8 cellular contexts compared by ENCODE assay signal in genomic region chr5:132488590-132488989, GRCh38. TPM values are rescaled to one million over a fixed set of nuclear protein-coding genes. Genes with fewer than 3 reads are reported as not detected.
A peak's percentile ranks its signal among the peaks of the same experiment; 100 is the strongest.
DNase-seq lines count a peak whose midpoint lies in the region; ATAC-seq and TF ChIP-seq lines count a peak whose summit lies in the region.

No MANE protein-coding gene starts in this region.

- no peak for TF ChIP-seq CTCF in DOHH2 (IDR thresholded peaks at IDR 0.05; ENCODE audit: low read depth, low read length, poor library complexity, severe bottlenecking)
- TF ChIP-seq CTCF in OCI-LY7 (conservative IDR thresholded peaks at IDR 0.05; ENCODE audit: low read length): no peak
- TF ChIP-seq CTCF in esophagus muscularis mucosa (IDR thresholded peaks at IDR 0.05): no peak
- TF ChIP-seq CTCF in gastrocnemius medialis (IDR thresholded peaks at IDR 0.05 in 4 of 5, conservative IDR thresholded peaks at IDR 0.05 in 1 of 5): no peak

- peaks cover 17% of the 10 kb centered on the region for H3F3A ChIP-seq in DOHH2 (ENCODE audit: control insufficient read depth, insufficient read depth)

- ATAC-seq in gastrocnemius medialis: no peak

- H3K27me3 ChIP-seq in DOHH2 (ENCODE audit: control insufficient read depth, low read length) (peaks cover 27% of the 10 kb centered on the region), esophagus muscularis mucosa (no peaks in the 10 kb centered on the region), gastrocnemius medialis (no peaks in the 10 kb centered on the region)

- intact Hi-C loops in OCI-LY7 (cut with micrococcal nuclease; ENCODE audit: unreplicated experiment) (no loop called here), esophagus muscularis mucosa (cut with DNase I) (loop anchor here (2.0 kb wide), 1 partner anchor 68 kb away; no protein-coding TSS in a partner anchor), gastrocnemius medialis (cut with DNase I; ENCODE audit: low total_unique reads) (no loop called here)

- CTCF ChIA-PET in OCI-LY7 (lab: Charles Lee; ENCODE audit: unreplicated experiment): interaction anchor here (0.6 to 1.7 kb wide), 5 partner anchors 8 to 174 kb away, joined by 3 to 6 read pairs (median 4); no protein-coding TSS in a partner anchor

- H3K79me2 ChIP-seq in DOHH2 (ENCODE audit: control insufficient read depth, low read length) (peaks cover 16% of the 10 kb centered on the region), OCI-LY7 (ENCODE audit: insufficient read depth, low read depth, low read length) (peaks cover 33% of the 10 kb centered on the region)

- 51% methylated on average over 2 of the region's 2 CpGs for WGBS in esophagus muscularis mucosa

- H3K4me2 ChIP-seq in DOHH2 (ENCODE audit: low read length) (peak overlapping the region; percentile 95), OCI-LY7 (ENCODE audit: low read length) (peak overlapping the region; percentile 79)

- H3K36me3 ChIP-seq in DOHH2 (ENCODE audit: control insufficient read depth, low read length) (peaks cover 38% of the 10 kb centered on the region), OCI-LY7 (ENCODE audit: insufficient read depth, low read length) (peaks cover 52% of the 10 kb centered on the region), esophagus muscularis mucosa (peaks cover 35 to 53% (median 48%) of the 10 kb centered on the region in 4 donors), gastrocnemius medialis (peaks cover 0 to 30% of the 10 kb centered on the region in 2 donors)

- no TSS peak for BruUV-seq in OCI-LY7 (replicated peaks; lab: Mats Ljungman, UMichigan)

- H3K4me1 ChIP-seq in DOHH2 (ENCODE audit: control insufficient read depth, low read length) (peaks cover 41% of the 10 kb centered on the region), OCI-LY7 (ENCODE audit: insufficient read depth, low read length, poor library complexity, severe bottlenecking) (peaks cover 38% of the 10 kb centered on the region), esophagus muscularis mucosa (peaks cover 48 to 75% (median 64%) of the 10 kb centered on the region in 4 donors), gastrocnemius medialis (peaks cover 28 to 31% of the 10 kb centered on the region in 2 donors)

- H3K9me2 ChIP-seq in DOHH2 (replicated peaks; ENCODE audit: control insufficient read depth, low read length) (no peaks in the 10 kb centered on the region), OCI-LY7 (ENCODE audit: insufficient read depth, low read length) (no peaks in the 10 kb centered on the region)

- no peak for TF ChIP-seq EP300 in esophagus muscularis mucosa (IDR thresholded peaks at IDR 0.05)

- peak overlapping the region; percentile 89 for H3K4me3 ChIP-seq in DOHH2 (ENCODE audit: low read length)
- peak overlapping the region; percentile 91 for H3K4me3 ChIP-seq in OCI-LY7 (ENCODE audit: low read depth, low read length, poor library complexity, severe bottlenecking)
- H3K4me3 ChIP-seq in esophagus muscularis mucosa: peak overlapping the region; percentile 84 to 93 (median 90)
- peak overlapping the region; percentile 70 to 90 (median 84) for H3K4me3 ChIP-seq in gastrocnemius medialis

- TF ChIP-seq POLR2A in esophagus muscularis mucosa (IDR thresholded peaks at IDR 0.05; ENCODE audit: low read depth) (no peak), gastrocnemius medialis (IDR thresholded peaks at IDR 0.05) (no peak)

- POLR2A ChIA-PET in OCI-LY7 (lab: Charles Lee): interaction anchor here (0.8 to 4.7 kb wide), 14 partner anchors 8 to 79 kb away, joined by 3 to 35 read pairs (median 4); no protein-coding TSS in a partner anchor

- H3K9me3 ChIP-seq in DOHH2 (ENCODE audit: control insufficient read depth, insufficient read depth, low read length) (no peaks in the 10 kb centered on the region), OCI-LY7 (ENCODE audit: low read length) (no peaks in the 10 kb centered on the region), esophagus muscularis mucosa (no peaks in the 10 kb centered on the region), gastrocnemius medialis (no peaks in the 10 kb centered on the region)

- DNase-seq in OCI-LY7 (ENCODE audit: low spot score): no peak
- no peak for DNase-seq in esophagus muscularis mucosa (ENCODE audit: extremely low spot score)
- DNase-seq in gastrocnemius medialis: no peak
- no peak for DNase-seq in DMS153 treated with DMSO at 0.1 percent for 48 hours (lab: John Stamatoyannopoulos, UW; ENCODE audit: unreplicated experiment)
- no peak for DNase-seq in mesenteric fat pad (ENCODE audit: low spot score)
- no peak for DNase-seq in HK-2 (ENCODE audit: unreplicated experiment)
- DNase-seq in activated gamma-delta T cell (lab: John Stamatoyannopoulos, UW): no peak

- no peak overlapping the region for H2AFZ ChIP-seq in OCI-LY7 (ENCODE audit: low read length)

- H3K27ac ChIP-seq in DOHH2 (ENCODE audit: low read depth, low read length) (no peak overlapping the region), OCI-LY7 (ENCODE audit: low read depth, low read length, poor library complexity, severe bottlenecking) (peak overlapping the region; percentile 76), esophagus muscularis mucosa (replicated peaks in 1 of 4) (peak overlapping the region; percentile 41 to 98 (median 97)), gastrocnemius medialis (peak overlapping the region in 2 of 4 donors; percentile 90 to 95)

- peaks cover 16% of the 10 kb centered on the region for H4K20me1 ChIP-seq in DOHH2 (ENCODE audit: control insufficient read depth, insufficient read depth, low read depth, low read length)
- H4K20me1 ChIP-seq in OCI-LY7 (ENCODE audit: insufficient read depth, low read length): peaks cover 18% of the 10 kb centered on the region; the same call in 1 of the 2 replicates

- in situ Hi-C loops in gastrocnemius medialis (cut with MboI; ENCODE audit: low sequenced_read_pairs in 4 of 4): loop anchor here in 1 of 4 donors (5.0 kb wide), 1 partner anchor 66 kb away; no protein-coding TSS in a partner anchor

RNA-seq across cellular contexts. Expression of gene IRF1, which starts 2.0 kb away (rescaled TPM):
- 25.9 and 39.4 TPM in 2 replicates for total RNA-seq in OCI-LY7 (2014; rRNA removed; shearing (Covaris generic))
- total RNA-seq in OCI-LY7 (2022) (24.8 and 32.3 TPM in 2 replicates), esophagus muscularis mucosa (100 to 1,000 TPM in 1 of 4 donors, 10 to 100 TPM in 3; 20.6 to 289 (median 29.6) TPM), gastrocnemius medialis (10 to 100 TPM in 1 of 4 donors, 1 to 10 TPM in 3; 5.5 to 20.6 (median 8.4) TPM), mesenteric fat pad (61.1 TPM)

RNA-seq across cellular contexts. Expression of gene IL5, which starts 54.7 kb away (rescaled TPM):
- total RNA-seq in OCI-LY7 (2014; rRNA removed; shearing (Covaris generic)): not detected in 2 replicates
- total RNA-seq in OCI-LY7 (2022) (not detected in 2 replicates), esophagus muscularis mucosa (not detected), gastrocnemius medialis (not detected), mesenteric fat pad (not detected)
